Comparison of ENCODE assay signal across 8 cellular contexts in the genomic region with DNA sequence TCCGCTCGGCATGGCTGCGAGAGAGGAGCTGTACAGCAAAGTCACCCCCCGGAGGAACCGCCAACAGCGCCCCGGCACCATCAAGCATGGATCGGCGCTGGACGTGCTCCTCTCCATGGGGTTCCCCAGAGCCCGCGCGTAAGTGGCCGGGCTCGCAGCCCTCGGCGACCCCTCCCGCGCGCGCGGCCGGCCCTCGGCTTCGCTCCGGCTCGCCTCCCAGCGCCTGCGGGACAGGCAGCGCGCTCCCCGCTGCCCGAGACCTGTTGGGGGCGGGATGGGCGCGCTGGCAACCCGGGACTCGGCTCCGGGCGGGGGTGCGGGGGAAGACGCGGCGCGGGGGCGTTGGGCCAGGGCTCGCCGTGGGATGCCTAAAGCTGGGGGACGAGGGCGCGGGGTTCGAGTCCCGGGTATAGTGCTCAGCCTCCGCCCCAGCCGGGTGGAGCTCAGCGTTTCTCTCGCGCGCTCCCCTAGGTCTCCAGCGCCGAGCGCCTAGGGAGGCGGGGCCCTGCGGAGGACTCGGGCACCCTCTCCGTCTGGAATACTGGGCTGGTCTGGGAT. TPM values are rescaled to one million over a fixed set of nuclear protein-coding genes. Genes with fewer than 3 reads are reported as not detected.
A peak's percentile ranks its signal among the peaks of the same experiment; 100 is the strongest.
DNase-seq lines count a peak whose midpoint lies in the region; ATAC-seq and TF ChIP-seq lines count a peak whose summit lies in the region.

No MANE protein-coding gene starts in this region.

- intact Hi-C loops in Right ventricle myocardium inferior (cut with DNase I) (no loop called here), cardiac septum (cut with DNase I) (loop anchor here (1.0 to 10.0 kb wide), 2 partner anchors 125 to 409 kb away; partner anchors contain the start of gene HSPA8), uterus (cut with DNase I; ENCODE audit: low total_unique reads) (no loop called here)

- H3K4me1 Mint-ChIP-seq in glutamatergic neuron (ENCODE audit: low read depth, unreplicated experiment) (peaks cover 7% of the 10 kb centered on the region), osteocyte (ENCODE audit: unreplicated experiment) (peaks cover 49% of the 10 kb centered on the region)

- no peaks in the 10 kb centered on the region for H3K9me3 ChIP-seq in uterus

- H3K9me3 Mint-ChIP-seq in glutamatergic neuron (ENCODE audit: unreplicated experiment) = peaks cover 9% of the 10 kb centered on the region
- H3K9me3 Mint-ChIP-seq in osteocyte (ENCODE audit: unreplicated experiment) = no peaks in the 10 kb centered on the region

- H3K4me3 ChIP-seq in uterus = peak overlapping the region; percentile 57 to 66

- TF ChIP-seq POLR2A in uterus (IDR thresholded peaks at IDR 0.05) = no peak

- peak; percentile 77 for DNase-seq in Right ventricle myocardium inferior (ENCODE audit: missing footprints)
- DNase-seq in cardiac septum (ENCODE audit: low spot score) = no peak
- peak; percentile 70 for DNase-seq in RKO (ENCODE audit: low spot score)
- peak; percentile 59 for DNase-seq in activated naive CD4-positive, alpha-beta T cell treated with Interleukin-2 at 50 U/mL for 16 hours
- peak; percentile 58 for DNase-seq in glutamatergic neuron
- peak; percentile 91 for DNase-seq in osteocyte (ENCODE audit: extremely low spot score, unreplicated experiment)
- DNase-seq in uterus = peak; percentile 27 to 56

- H3K27ac ChIP-seq in uterus = peak overlapping the region; percentile 84 to 87

- no peaks in the 10 kb centered on the region for H3K27me3 ChIP-seq in uterus

- no peaks in the 10 kb centered on the region for H3K36me3 ChIP-seq in uterus

- H3K4me3 Mint-ChIP-seq in glutamatergic neuron (ENCODE audit: unreplicated experiment) = peak overlapping the region; percentile 90
- peak overlapping the region; percentile 99 for H3K4me3 Mint-ChIP-seq in osteocyte (ENCODE audit: unreplicated experiment)

- H3K4me1 ChIP-seq in uterus = no peaks in the 10 kb centered on the region

- no peak overlapping the region for H3K27ac Mint-ChIP-seq in glutamatergic neuron (ENCODE audit: unreplicated experiment)
- H3K27ac Mint-ChIP-seq in osteocyte (ENCODE audit: unreplicated experiment) = peak overlapping the region; percentile 95

- ATAC-seq in Right ventricle myocardium inferior = peak; percentile 65
- ATAC-seq in HG03108 (IDR thresholded peaks at IDR 0.05; ENCODE audit: unreplicated experiment) = peak; percentile 50

- H3K36me3 Mint-ChIP-seq in glutamatergic neuron (ENCODE audit: unreplicated experiment) (peaks cover 5% of the 10 kb centered on the region), osteocyte (ENCODE audit: unreplicated experiment) (no peaks in the 10 kb centered on the region)

- H3K27me3 Mint-ChIP-seq in glutamatergic neuron (ENCODE audit: unreplicated experiment) (peaks cover 8% of the 10 kb centered on the region), osteocyte (ENCODE audit: unreplicated experiment) (no peaks in the 10 kb centered on the region)

- no peak for TF ChIP-seq CTCF in glutamatergic neuron (IDR thresholded peaks at IDR 0.05; ENCODE audit: partially characterized antibody, unreplicated experiment)
- no peak for TF ChIP-seq CTCF in osteocyte (IDR thresholded peaks at IDR 0.05)
- no peak for TF ChIP-seq CTCF in uterus (IDR thresholded peaks at IDR 0.05)

RNA-seq across cellular contexts. Expression of gene UBASH3B, which starts 0.6 kb away (rescaled TPM):
- total RNA-seq in Right ventricle myocardium inferior (3.5 TPM), cardiac septum (4.2 TPM), glutamatergic neuron (ENCODE audit: unreplicated experiment) (6.7 TPM), osteocyte (40.9 and 43.5 TPM in 2 replicates), uterus (1 to 10 TPM in 2 of 4 donors, under 1 TPM in 2; under 0.01 to 5.8 (median 2.0) TPM)
